In the genomic region with DNA sequence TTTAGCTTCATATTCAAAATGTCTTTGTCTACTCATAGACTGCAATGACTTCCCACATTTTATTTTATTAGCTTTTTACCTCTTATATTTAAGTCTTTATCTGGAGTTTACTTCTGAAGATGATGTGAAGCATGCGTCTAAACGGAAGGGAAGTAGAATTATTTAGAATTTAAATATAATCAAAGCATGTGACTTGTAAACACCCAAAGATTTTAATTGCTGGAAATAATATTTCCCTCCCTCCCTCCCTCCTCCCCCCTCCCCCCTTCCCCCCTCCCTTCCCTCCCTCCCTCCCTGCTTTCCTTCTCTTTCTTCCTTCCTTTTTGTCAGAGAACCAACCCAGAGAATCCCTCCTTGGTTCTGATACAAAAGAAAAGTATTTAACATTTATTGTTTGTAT, we compare ENCODE assay signal across 19 cellular contexts. TPM values are rescaled to one million over a fixed set of nuclear protein-coding genes. Genes with fewer than 3 reads are reported as not detected.
A peak's percentile ranks its signal among the peaks of the same experiment; 100 is the strongest.
DNase-seq lines count a peak whose midpoint lies in the region; ATAC-seq, FAIRE-seq and TF ChIP-seq lines count a peak whose summit lies in the region.
"Had no signal": no experiment of that assay in that cellular context is flagged by ENCODE, and none has a peak within 500 bp of the region (broad histone marks: within the 10 kb centered on the region; RNA-seq: fewer than 3 reads in every experiment).

No MANE protein-coding gene starts in this region.

- H3K4me1 ChIP-seq in HepG2 (ENCODE audit: insufficient read depth, low read length), result peaks cover 18% of the 10 kb centered on the region
- H3K4me1 ChIP-seq in right lobe of liver, result peaks cover 0 to 5% (median 2%) of the 10 kb centered on the region in 4 donors
- peaks cover 11% of the 10 kb centered on the region; the same call in 1 of the 2 replicates for H3K4me1 ChIP-seq in PC-3 (ENCODE audit: insufficient read depth, low read length)
- peaks cover 7% of the 10 kb centered on the region for H3K4me1 ChIP-seq in hepatocyte (ENCODE audit: insufficient read depth)
- H3K4me1 ChIP-seq in HAP-1, result peaks cover 5% of the 10 kb centered on the region; the same call in 1 of the 2 replicates

- no peak for FAIRE-seq in HepG2 (lab: Jason Lieb, UNC)

- TF ChIP-seq CTCF in HepG2 (CRISPR knock-in tag; IDR thresholded peaks at IDR 0.05) (no peak), right lobe of liver (IDR thresholded peaks at IDR 0.05) (no peak), PC-3 (conservative IDR thresholded peaks at IDR 0.05; ENCODE audit: low read depth, low read length) (no peak), hepatocyte (IDR thresholded peaks at IDR 0.05; ENCODE audit: poor library complexity) (no peak)

- peak overlapping the region; percentile 86 to 99 for H3K4me3 Mint-ChIP-seq in stimulated activated naive CD8-positive, alpha-beta T cell treated with anti-CD3 and anti-CD28 coated beads, Interleukin-15, amount 100 ng/mL, for 72 hours

- TF ChIP-seq RAD21 in HepG2 (CRISPR knock-in tag; IDR thresholded peaks at IDR 0.05), result no peak

- H3K4me3 ChIP-seq in HepG2 (replicated peaks in 1 of 3; ENCODE audit: insufficient read depth in 1 of 3, low read depth in 2 of 3, low read length in 3 of 3), result no peak overlapping the region; a peak in 2 of 6 replicates
- H3K4me3 ChIP-seq in right lobe of liver, result no peak overlapping the region
- peak overlapping the region; percentile 91 for H3K4me3 ChIP-seq in PC-3 (ENCODE audit: low read length)
- H3K4me3 ChIP-seq in hepatocyte, result no peak overlapping the region
- H3K4me3 ChIP-seq in HAP-1, result no peak overlapping the region

- peaks cover 50% of the 10 kb centered on the region for H3K4me1 Mint-ChIP-seq in stimulated activated naive CD8-positive, alpha-beta T cell treated with anti-CD3 and anti-CD28 coated beads, Interleukin-15, amount 100 ng/mL, for 72 hours

- H3K27me3 ChIP-seq in HepG2 (ENCODE audit: control insufficient read depth in 1 of 2, insufficient read depth in 2 of 2, low read length in 2 of 2) (no peaks in the 10 kb centered on the region; a peak in 1 of 5 replicates), right lobe of liver (no peaks in the 10 kb centered on the region), PC-3 (ENCODE audit: low read length) (no peaks in the 10 kb centered on the region), hepatocyte (no peaks in the 10 kb centered on the region), HAP-1 (ENCODE audit: low read depth) (no peaks in the 10 kb centered on the region)
- H3K27me3 ChIP-seq: heart right ventricle had no signal

- ATAC-seq in HepG2, result no peak
- no peak for ATAC-seq in right lobe of liver
- ATAC-seq in PC-3, result no peak
- ATAC-seq in stimulated activated naive CD8-positive, alpha-beta T cell treated with anti-CD3 and anti-CD28 coated beads, Interleukin-15, amount 100 ng/mL, for 72 hours, result no peak
- no peak for ATAC-seq in activated CD4-positive, CD25-positive, alpha-beta regulatory T cell treated with anti-CD3 and anti-CD28 coated beads, Interleukin-2, amount 50 U/mL, for 24 hours
- ATAC-seq in HG03135 (IDR thresholded peaks at IDR 0.05; ENCODE audit: unreplicated experiment), result no peak
- ATAC-seq: heart right ventricle, Panc1 had no signal

- H3K4me2 ChIP-seq in HepG2 (ENCODE audit: low read depth, low read length) (peak overlapping the region; percentile 89; the same call in 1 of the 2 replicates), PC-3 (ENCODE audit: low read length) (peak overlapping the region; percentile 72), hepatocyte (no peak overlapping the region)

- WGBS in HepG2 (ENCODE audit: low lambda C conversion rate), result 94% methylated on average over 2 of the region's 2 CpGs
- WGBS in right lobe of liver (ENCODE audit: insufficient coverage, low coverage, low lambda C conversion rate, missing lambda C conversion rate), result 94% methylated on average over 2 of the region's 2 CpGs
- 96% methylated on average over 2 of the region's 2 CpGs for WGBS in hepatocyte (ENCODE audit: low lambda C conversion rate, missing lambda C conversion rate)

- intact Hi-C loops in HepG2 (cut with micrococcal nuclease; ENCODE audit: unreplicated experiment) (loop anchor here (5.0 kb wide), 1 partner anchor 64 kb away; no protein-coding TSS in a partner anchor), right lobe of liver (cut with DNase I) (no loop called here), PC-3 (cut with micrococcal nuclease) (no loop called here)

- no peak overlapping the region for H3K27ac ChIP-seq in HepG2 (ENCODE audit: extremely low read length, insufficient read depth, low read length)
- H3K27ac ChIP-seq in right lobe of liver, result no peak overlapping the region
- H3K27ac ChIP-seq in PC-3 (ENCODE audit: low read length), result no peak overlapping the region
- H3K27ac ChIP-seq in hepatocyte, result no peak overlapping the region
- H3K27ac ChIP-seq: heart right ventricle, thoracic aorta had no signal

- no peak overlapping the region for H3K9ac ChIP-seq in HepG2 (ENCODE audit: insufficient read depth, low read depth, low read length)
- no peak overlapping the region; the same call in 1 of the 2 replicates for H3K9ac ChIP-seq in PC-3 (ENCODE audit: low read length)

- no peaks in the 10 kb centered on the region for H3K9me2 ChIP-seq in PC-3 (replicated peaks; ENCODE audit: low read length)
- no peaks in the 10 kb centered on the region for H3K9me2 ChIP-seq in hepatocyte (replicated peaks; ENCODE audit: insufficient read depth)

- H3K9me3 ChIP-seq in HepG2 (ENCODE audit: low read length) (no peaks in the 10 kb centered on the region), right lobe of liver (no peaks in the 10 kb centered on the region), PC-3 (ENCODE audit: low read length) (no peaks in the 10 kb centered on the region), hepatocyte (ENCODE audit: low read depth) (no peaks in the 10 kb centered on the region), HAP-1 (no peaks in the 10 kb centered on the region)
- H3K9me3 ChIP-seq: heart right ventricle, thoracic aorta had no signal

- POLR2A ChIA-PET in HepG2 (lab: Yijun Ruan, JAX), result no interaction called here
- POLR2A ChIA-PET in PC-3 (lab: Charles Lee; ENCODE audit: unreplicated experiment), result no interaction called here

- DNase-seq in HepG2 (ENCODE audit: low spot score) (no peak), right lobe of liver (no peak), PC-3 (no peak), hepatocyte (ENCODE audit: low spot score) (no peak), HAP-1 (ENCODE audit: low spot score in 2 of 2) (no peak)
- DNase-seq in stimulated activated naive CD8-positive, alpha-beta T cell treated with anti-CD3 and anti-CD28 coated beads, Interleukin-15, amount 100 ng/mL, for 72 hours, result no peak
- DNase-seq: activated naive CD4-positive, alpha-beta T cell treated with Interleukin-2 at 50 U/mL for 16 hours; anterior cingulate cortex; central memory CD4-positive, alpha-beta T cell; heart right ventricle; NCI-H1105; NCI-H2029 treated with DMSO at 0.1 percent for 48 hours; NCI-H446; SIG-M5 had no signal

- H3F3A ChIP-seq in PC-3 (ENCODE audit: low read length, unreplicated experiment), result no peaks in the 10 kb centered on the region

- in situ Hi-C loops in HepG2 (cut with HindIII; ENCODE audit: extremely low pct_ligation_motif_present, low pct_unique_long_range_greater_than_20kb), result no loop called here
- in situ Hi-C loops in HAP-1 (cut with MboI; ENCODE audit: low sequenced_read_pairs), result no loop called here

- no peaks in the 10 kb centered on the region for H4K20me1 ChIP-seq in HepG2 (ENCODE audit: insufficient read depth, low read length)
- no peaks in the 10 kb centered on the region for H4K20me1 ChIP-seq in PC-3 (ENCODE audit: low read length)
- no peaks in the 10 kb centered on the region for H4K20me1 ChIP-seq in hepatocyte (ENCODE audit: insufficient read depth, poor library complexity, severe bottlenecking)

- H2AFZ ChIP-seq in HepG2 (ENCODE audit: low read length), result no peak overlapping the region
- H2AFZ ChIP-seq in PC-3 (ENCODE audit: low read length), result no peak overlapping the region
- H2AFZ ChIP-seq in hepatocyte, result peak overlapping the region; percentile 60

- no peak overlapping the region for H3K27ac Mint-ChIP-seq in stimulated activated naive CD8-positive, alpha-beta T cell treated with anti-CD3 and anti-CD28 coated beads, Interleukin-15, amount 100 ng/mL, for 72 hours
- H3K27ac Mint-ChIP-seq: progenitor cell of endocrine pancreas had no signal

- H3K79me2 ChIP-seq in HepG2 (ENCODE audit: insufficient read depth, low read length) (peaks cover 17% of the 10 kb centered on the region), PC-3 (ENCODE audit: low read length) (peaks cover 19% of the 10 kb centered on the region), hepatocyte (peaks cover 19% of the 10 kb centered on the region)

- BruUV-seq in HepG2 (replicated peaks; lab: Mats Ljungman, UMichigan) (no TSS peak), PC-3 (replicated peaks; lab: Mats Ljungman, UMichigan) (no TSS peak)

- CTCF ChIA-PET in HepG2 (lab: Yijun Ruan, JAX; ENCODE audit: low intra/inter-chr PET ratio, low total read pairs) (no interaction called here), PC-3 (lab: Charles Lee) (no interaction called here)

- no peaks in the 10 kb centered on the region for H3K36me3 ChIP-seq in HepG2 (replicated peaks in 1 of 2; ENCODE audit: control insufficient read depth in 1 of 2, insufficient read depth in 2 of 2, low read length in 2 of 2)
- no peaks in the 10 kb centered on the region for H3K36me3 ChIP-seq in right lobe of liver
- 0 out of 2 replicates have a peak, but pooled peaks cover under 1% of the 10 kb centered on the region for H3K36me3 ChIP-seq in PC-3 (ENCODE audit: low read depth, low read length)
- H3K36me3 ChIP-seq in hepatocyte (replicated peaks; ENCODE audit: insufficient read depth, low read depth), result no peaks in the 10 kb centered on the region
- H3K36me3 ChIP-seq in HAP-1 (replicated peaks), result peaks cover 4% of the 10 kb centered on the region
- H3K36me3 ChIP-seq: thoracic aorta had no signal

- TF ChIP-seq EP300 in HepG2 (IDR thresholded peaks at IDR 0.05; ENCODE audit: low read depth in 2 of 2, low read length in 2 of 2), result no peak
- no peak for TF ChIP-seq EP300 in HepG2 (CRISPR knock-in tag; IDR thresholded peaks at IDR 0.05; ENCODE audit: borderline replicate concordance)

- H3K9me3 Mint-ChIP-seq in stimulated activated naive CD8-positive, alpha-beta T cell treated with anti-CD3 and anti-CD28 coated beads, Interleukin-15, amount 100 ng/mL, for 72 hours, result peaks cover 4 to 5% of the 10 kb centered on the region in 2 donors

- H3K27me3 Mint-ChIP-seq in stimulated activated naive CD8-positive, alpha-beta T cell treated with anti-CD3 and anti-CD28 coated beads, Interleukin-15, amount 100 ng/mL, for 72 hours, result no peaks in the 10 kb centered on the region
- H3K27me3 Mint-ChIP-seq: progenitor cell of endocrine pancreas had no signal

- TF ChIP-seq POLR2A in HepG2 (IDR thresholded peaks at IDR 0.05; ENCODE audit: insufficient read depth in 1 of 2, low read depth in 2 of 2, low read length in 2 of 2) (no peak), right lobe of liver (IDR thresholded peaks at IDR 0.05) (no peak)

RNA-seq across cellular contexts. Expression of a gene that starts 2.1 kb away (rescaled TPM):
- total RNA-seq in HepG2 (2016; rRNA removed; fragmentation: Illumina TruSeq; extraction: Trizol) (67.7 and 111 TPM in 2 replicates), right lobe of liver (10 to 100 TPM; 16.1 to 20.6 (median 17.5) TPM), PC-3 (2014; rRNA removed) (16.0 and 19.0 TPM in 2 replicates), hepatocyte (40.2 and 43.7 TPM in 2 replicates)
- 4.6 and 5.6 TPM in 2 replicates for total RNA-seq in HepG2 (2016; cell fraction: cytosol; rRNA removed; fragmentation: Illumina TruSeq; extraction: Trizol; ENCODE audit: low read depth)
- total RNA-seq in HepG2 (2016; cell fraction: insoluble cytoplasmic fraction; rRNA removed; fragmentation: Illumina TruSeq; extraction: Trizol), result 67.1 and 103 TPM in 2 replicates
- 19.3 and 21.2 TPM in 2 replicates for total RNA-seq in HepG2 (2016; cell fraction: membrane; rRNA removed; fragmentation: Illumina TruSeq; extraction: Trizol)
- 56.5 and 56.7 TPM in 2 replicates for total RNA-seq in HepG2 (2016; cell fraction: nucleus; rRNA removed; fragmentation: Illumina TruSeq; extraction: Trizol)
- polyA plus RNA-seq in HepG2 (2011; rRNA removed) (45.4 and 53.5 TPM in 2 replicates), hepatocyte (13.5 and 22.7 TPM in 2 replicates)
- 34.1 and 42.0 TPM in 2 replicates for polyA plus RNA-seq in HepG2 (2011; cell fraction: cytosol; rRNA removed)
- polyA plus RNA-seq in HepG2 (2011; cell fraction: nucleus; rRNA removed), result 34.7 and 38.4 TPM in 2 replicates
- polyA plus RNA-seq in HepG2 (2012), result 33.4 and 41.5 TPM in 2 replicates
- 3.3 and 3.5 TPM in 2 replicates for polyA plus RNA-seq in HepG2 (2016; cell fraction: cytosol; fragmentation: Illumina TruSeq; extraction: Trizol; ENCODE audit: low read depth)
- 83.5 and 85.9 TPM in 2 replicates for polyA plus RNA-seq in HepG2 (2016; cell fraction: insoluble cytoplasmic fraction; fragmentation: Illumina TruSeq; extraction: Trizol; ENCODE audit: low read depth)
- 8.6 and 10.0 TPM in 2 replicates for polyA plus RNA-seq in HepG2 (2016; cell fraction: membrane; fragmentation: Illumina TruSeq; extraction: Trizol; ENCODE audit: low read depth)
- 62.4 and 65.7 TPM in 2 replicates for polyA plus RNA-seq in HepG2 (2016; cell fraction: nucleus; fragmentation: Illumina TruSeq; extraction: Trizol; ENCODE audit: insufficient read depth, low read depth)
- 86.1 and 162 TPM in 2 replicates for polyA minus RNA-seq in HepG2 (2011; rRNA and poly(A)+ RNA removed; ENCODE audit: low replicate concordance)
- 56.5 and 59.2 TPM in 2 replicates for polyA minus RNA-seq in HepG2 (2011; cell fraction: cytosol; rRNA and poly(A)+ RNA removed)
- polyA minus RNA-seq in HepG2 (2011; cell fraction: nucleus; rRNA and poly(A)+ RNA removed), result 38.0 and 44.5 TPM in 2 replicates
